Comparison of ENCODE assay signal across 16 cellular contexts in the genomic region with DNA sequence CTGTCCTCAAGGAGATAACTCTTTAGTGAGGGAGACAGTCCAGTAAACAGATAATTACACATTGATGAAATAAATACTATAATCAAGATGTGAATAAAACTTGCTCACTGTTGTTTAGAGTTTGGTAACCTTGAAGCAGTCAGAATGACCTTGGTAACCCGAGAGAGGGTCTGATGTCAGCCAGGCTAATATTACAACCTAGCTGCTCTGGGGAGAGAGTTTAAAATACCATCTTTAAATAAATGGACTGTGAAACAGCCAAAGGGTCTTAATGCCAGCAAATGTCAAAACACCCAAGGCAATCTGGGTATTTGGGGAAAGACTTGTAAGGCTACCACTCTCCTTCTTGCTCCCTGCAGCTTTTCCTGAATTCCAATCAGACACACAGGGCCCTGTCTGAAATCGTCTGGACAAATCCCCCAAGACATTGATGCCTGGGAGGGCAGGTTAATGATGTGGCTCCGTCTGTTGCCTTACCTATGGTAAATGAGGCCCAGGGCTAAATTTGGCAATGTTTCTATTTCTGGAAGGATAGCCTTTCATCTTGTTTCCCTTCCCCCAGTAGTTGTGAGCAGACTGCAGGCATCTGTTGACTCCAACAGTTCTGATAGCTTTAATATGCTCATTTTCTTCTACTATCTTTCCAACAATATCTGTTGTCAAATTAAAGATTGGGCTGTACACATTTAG. TPM values are rescaled to one million over a fixed set of nuclear protein-coding genes. Genes with fewer than 3 reads are reported as not detected.
DNase-seq lines count a peak whose midpoint lies in the region; ATAC-seq and TF ChIP-seq lines count a peak whose summit lies in the region.
"Had no signal": no experiment of that assay in that cellular context is flagged by ENCODE, and none has a peak within 500 bp of the region (broad histone marks: within the 10 kb centered on the region; RNA-seq: fewer than 3 reads in every experiment).

No MANE protein-coding gene starts in this region.

- H4K20me1 ChIP-seq in MM.1S (ENCODE audit: insufficient read depth, low read length) = no peaks in the 10 kb centered on the region

- H3K9me3 ChIP-seq in MM.1S (replicated peaks; ENCODE audit: insufficient read depth, low read length) = no peaks in the 10 kb centered on the region
- no peaks in the 10 kb centered on the region for H3K9me3 ChIP-seq in left ventricle myocardium inferior (replicated peaks)
- no peaks in the 10 kb centered on the region for H3K9me3 ChIP-seq in gastrocnemius medialis
- H3K9me3 ChIP-seq: MG63 had no signal

- H3F3A ChIP-seq in MM.1S (ENCODE audit: insufficient read depth, low read length) = no peaks in the 10 kb centered on the region

- no peak for TF ChIP-seq CTCF in MM.1S (IDR thresholded peaks at IDR 0.05; ENCODE audit: low read length)
- TF ChIP-seq CTCF in left ventricle myocardium inferior (IDR thresholded peaks at IDR 0.05; ENCODE audit: borderline replicate concordance) = no peak
- TF ChIP-seq CTCF in gastrocnemius medialis (IDR thresholded peaks at IDR 0.05 in 4 of 5, conservative IDR thresholded peaks at IDR 0.05 in 1 of 5) = no peak

- H2AFZ ChIP-seq in MM.1S (ENCODE audit: low read length) = no peak overlapping the region

- TF ChIP-seq POLR2A in gastrocnemius medialis (IDR thresholded peaks at IDR 0.05) = peak; percentile 17 to 27

- DNase-seq in MM.1S (peak; percentile 34), left ventricle myocardium inferior (no peak), gastrocnemius medialis (peak in 1 of 2 donors; percentile 58), NCI-H187 (lab: John Stamatoyannopoulos, UW) (no peak)
- DNase-seq in stimulated activated CD4-positive, alpha-beta T cell treated with anti-CD3 and anti-CD28 coated beads, Interleukin-4, amount 100 ng/mL, for 4 hours = no peak
- DNase-seq: activated T-cell treated with anti-CD3 and anti-CD28 coated beads, Interleukin-2, amount 50 U/mL, for 72 hours; dermis blood vessel endothelial cell; DMS79; hypothalamus; MG63; NCI-H2081 treated with DMSO at 0.1 percent for 48 hours had no signal

- peak overlapping the region; percentile 3; the same call in 1 of the 2 replicates for H3K4me2 ChIP-seq in MM.1S (ENCODE audit: low read depth, low read length)

- peak; percentile 19; the same call in 2 of the 3 replicates for ATAC-seq in SK-N-SH treated with all-trans-retinoic acid at 6 μM for 48 hours
- peak; percentile 57 to 73 for ATAC-seq in gastrocnemius medialis
- ATAC-seq in GM18867 (IDR thresholded peaks at IDR 0.05; ENCODE audit: unreplicated experiment) = no peak
- ATAC-seq: activated T-cell treated with anti-CD3 and anti-CD28 coated beads, Interleukin-2, amount 50 U/mL, for 72 hours; left lobe of liver; stimulated activated memory B cell treated with anti-CD40 and anti-IgM and Interleukin-4, amounts not matched to agents 10 μg/mL and 1 μg/mL and 100 μg/mL, for 72 hours had no signal

- in situ Hi-C loops in gastrocnemius medialis (cut with MboI; ENCODE audit: low sequenced_read_pairs in 4 of 4) = no loop called here

- intact Hi-C loops in left ventricle myocardium inferior (cut with micrococcal nuclease) = no loop called here
- intact Hi-C loops in gastrocnemius medialis (cut with DNase I; ENCODE audit: low total_unique reads) = no loop called here

- no peaks in the 10 kb centered on the region for H3K9me2 ChIP-seq in MM.1S (replicated peaks; ENCODE audit: insufficient read depth, low read length)

- H3K9ac ChIP-seq in MM.1S (ENCODE audit: low read length) = no peak overlapping the region

- H3K27ac ChIP-seq in MM.1S (ENCODE audit: low read length) = no peak overlapping the region
- H3K27ac ChIP-seq in left ventricle myocardium inferior (replicated peaks) = peak overlapping the region; percentile 58
- H3K27ac ChIP-seq in gastrocnemius medialis = peak overlapping the region; percentile 83 to 87 (median 84)

- H3K36me3 ChIP-seq in MM.1S (replicated peaks; ENCODE audit: insufficient read depth, low read length) (no peaks in the 10 kb centered on the region), left ventricle myocardium inferior (no peaks in the 10 kb centered on the region), gastrocnemius medialis (no peaks in the 10 kb centered on the region)
- H3K36me3 ChIP-seq: MG63 had no signal

- peaks cover 11% of the 10 kb centered on the region for H3K4me1 ChIP-seq in MM.1S (ENCODE audit: low read length)
- H3K4me1 ChIP-seq in left ventricle myocardium inferior = peaks cover 35% of the 10 kb centered on the region
- H3K4me1 ChIP-seq in gastrocnemius medialis = peaks cover 84 to 92% of the 10 kb centered on the region in 2 donors

- H3K4me3 ChIP-seq in MM.1S (ENCODE audit: low read length) = no peak overlapping the region
- no peak overlapping the region for H3K4me3 ChIP-seq in left ventricle myocardium inferior
- H3K4me3 ChIP-seq in gastrocnemius medialis = no peak overlapping the region
- H3K4me3 ChIP-seq: MG63 had no signal

- H3K27me3 ChIP-seq in MM.1S (replicated peaks; ENCODE audit: insufficient read depth, low read length) (no peaks in the 10 kb centered on the region), left ventricle myocardium inferior (ENCODE audit: low read depth) (no peaks in the 10 kb centered on the region), gastrocnemius medialis (no peaks in the 10 kb centered on the region)
- H3K27me3 ChIP-seq: MG63 had no signal

- H3K79me2 ChIP-seq in MM.1S (ENCODE audit: low read length) = no peaks in the 10 kb centered on the region

TF ChIP-seq in SK-N-SH treated with all-trans-retinoic acid at 6 μM for 48 hours, 23 proteins besides CTCF, POLR2A, EP300 and RAD21 (continues in another document):
- TF ChIP-seq ESRRG (CRISPR knock-in tag; IDR thresholded peaks at IDR 0.05) (no peak), ZC3H10 (CRISPR knock-in tag; IDR thresholded peaks at IDR 0.05) (no peak), CSRNP3 (CRISPR knock-in tag; IDR thresholded peaks at IDR 0.05) (no peak), PPARA (CRISPR knock-in tag; IDR thresholded peaks at IDR 0.05; ENCODE audit: borderline replicate concordance) (no peak), OSR1 (CRISPR knock-in tag; IDR thresholded peaks at IDR 0.05) (no peak), GLIS3 (CRISPR knock-in tag; IDR thresholded peaks at IDR 0.05) (no peak), ZNF565 (CRISPR knock-in tag; conservative IDR thresholded peaks at IDR 0.05; ENCODE audit: low read depth) (no peak), ZFP3 (CRISPR knock-in tag; IDR thresholded peaks at IDR 0.05) (no peak), RARB (CRISPR knock-in tag; IDR thresholded peaks at IDR 0.05) (no peak), ZNF70 (CRISPR knock-in tag; IDR thresholded peaks at IDR 0.05) (no peak), ARNTL (CRISPR knock-in tag; IDR thresholded peaks at IDR 0.05; ENCODE audit: borderline replicate concordance, low read depth) (no peak), TOX (CRISPR knock-in tag; IDR thresholded peaks at IDR 0.05; ENCODE audit: borderline replicate concordance) (no peak), TCF4 (CRISPR knock-in tag; IDR thresholded peaks at IDR 0.05; ENCODE audit: borderline replicate concordance) (no peak), BACH2 (CRISPR knock-in tag; IDR thresholded peaks at IDR 0.05; ENCODE audit: borderline replicate concordance) (no peak), ZNF8 (CRISPR knock-in tag; IDR thresholded peaks at IDR 0.05) (no peak), SNAI2 (CRISPR knock-in tag; IDR thresholded peaks at IDR 0.05) (no peak)
- TF ChIP-seq, protein P1, sequence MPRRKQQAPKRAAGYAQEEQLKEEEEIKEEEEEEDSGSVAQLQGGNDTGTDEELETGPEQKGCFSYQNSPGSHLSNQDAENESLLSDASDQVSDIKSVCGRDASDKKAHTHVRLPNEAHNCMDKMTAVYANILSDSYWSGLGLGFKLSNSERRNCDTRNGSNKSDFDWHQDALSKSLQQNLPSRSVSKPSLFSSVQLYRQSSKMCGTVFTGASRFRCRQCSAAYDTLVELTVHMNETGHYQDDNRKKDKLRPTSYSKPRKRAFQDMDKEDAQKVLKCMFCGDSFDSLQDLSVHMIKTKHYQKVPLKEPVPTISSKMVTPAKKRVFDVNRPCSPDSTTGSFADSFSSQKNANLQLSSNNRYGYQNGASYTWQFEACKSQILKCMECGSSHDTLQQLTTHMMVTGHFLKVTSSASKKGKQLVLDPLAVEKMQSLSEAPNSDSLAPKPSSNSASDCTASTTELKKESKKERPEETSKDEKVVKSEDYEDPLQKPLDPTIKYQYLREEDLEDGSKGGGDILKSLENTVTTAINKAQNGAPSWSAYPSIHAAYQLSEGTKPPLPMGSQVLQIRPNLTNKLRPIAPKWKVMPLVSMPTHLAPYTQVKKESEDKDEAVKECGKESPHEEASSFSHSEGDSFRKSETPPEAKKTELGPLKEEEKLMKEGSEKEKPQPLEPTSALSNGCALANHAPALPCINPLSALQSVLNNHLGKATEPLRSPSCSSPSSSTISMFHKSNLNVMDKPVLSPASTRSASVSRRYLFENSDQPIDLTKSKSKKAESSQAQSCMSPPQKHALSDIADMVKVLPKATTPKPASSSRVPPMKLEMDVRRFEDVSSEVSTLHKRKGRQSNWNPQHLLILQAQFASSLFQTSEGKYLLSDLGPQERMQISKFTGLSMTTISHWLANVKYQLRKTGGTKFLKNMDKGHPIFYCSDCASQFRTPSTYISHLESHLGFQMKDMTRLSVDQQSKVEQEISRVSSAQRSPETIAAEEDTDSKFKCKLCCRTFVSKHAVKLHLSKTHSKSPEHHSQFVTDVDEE (CRISPR knock-in tag; IDR thresholded peaks at IDR 0.05) = no peak

RNA-seq across cellular contexts. Expression of gene ITGB6, which starts 42.9 kb away (rescaled TPM):
- total RNA-seq in left ventricle myocardium inferior = 0.99 TPM
- 1 to 10 TPM in 2 of 4 donors, under 1 TPM in 2; 0.81 to 2.8 (median 1.0) TPM for total RNA-seq in gastrocnemius medialis
- total RNA-seq: activated T-cell treated with anti-CD3 and anti-CD28 coated beads, Interleukin-2, amount 50 U/mL, for 72 hours; neural crest cell had no signal
